ENCODE assay signal across 9 cellular contexts in genomic region chrX:24168807-24169206, GRCh38. TPM values are rescaled to one million over a fixed set of nuclear protein-coding genes. Genes with fewer than 3 reads are reported as not detected.
DNase-seq lines count a peak whose midpoint lies in the region; ATAC-seq and TF ChIP-seq lines count a peak whose summit lies in the region.
"Had no signal": no experiment of that assay in that cellular context is flagged by ENCODE, and none has a peak within 500 bp of the region (broad histone marks: within the 10 kb centered on the region; RNA-seq: fewer than 3 reads in every experiment).

No MANE protein-coding gene starts in this region.

- DNase-seq in dermis blood vessel endothelial cell (no peak), NCI-H187 (lab: John Stamatoyannopoulos, UW) (no peak), caudate nucleus (lab: John Stamatoyannopoulos, UW) (no peak)
- DNase-seq in stimulated activated naive CD4-positive, alpha-beta T cell treated with Interleukin-2 at 50 U/mL for 16 hours (lab: John Stamatoyannopoulos, UW), result no peak

- no peaks in the 10 kb centered on the region for H3K9me3 Mint-ChIP-seq in dendritic cell treated with granulocyte-macrophage colony-stimulating factor and Interleukin-4, amounts not matched to agents 40 ng/mL and 50 ng/mL, for 4 days

- TF ChIP-seq POLR2A in GM18505 (IDR thresholded peaks at IDR 0.05; ENCODE audit: borderline replicate concordance, extremely low read depth, insufficient read depth, insufficient read length), result no peak

- peaks cover 43% of the 10 kb centered on the region for H3K36me3 Mint-ChIP-seq in dendritic cell treated with granulocyte-macrophage colony-stimulating factor and Interleukin-4, amounts not matched to agents 40 ng/mL and 50 ng/mL, for 4 days (ENCODE audit: low read depth)

- no peak overlapping the region for H3K27ac ChIP-seq in caudate nucleus (ENCODE audit: low read depth, low read length)
- H3K27ac ChIP-seq: skin epidermis had no signal

- intact Hi-C loops in dendritic cell treated with granulocyte-macrophage colony-stimulating factor and Interleukin-4, amounts not matched to agents 40 ng/mL and 50 ng/mL, for 4 days (cut with micrococcal nuclease), result loop anchor here (10.0 kb wide), 1 partner anchor 84 kb away; no protein-coding TSS in a partner anchor

- no peaks in the 10 kb centered on the region for H3K27me3 Mint-ChIP-seq in dendritic cell treated with granulocyte-macrophage colony-stimulating factor and Interleukin-4, amounts not matched to agents 40 ng/mL and 50 ng/mL, for 4 days

- peaks cover 38% of the 10 kb centered on the region for H3K4me1 Mint-ChIP-seq in dendritic cell treated with granulocyte-macrophage colony-stimulating factor and Interleukin-4, amounts not matched to agents 40 ng/mL and 50 ng/mL, for 4 days (ENCODE audit: low read depth)

- H3K27ac Mint-ChIP-seq in dendritic cell treated with granulocyte-macrophage colony-stimulating factor and Interleukin-4, amounts not matched to agents 40 ng/mL and 50 ng/mL, for 4 days, result peak overlapping the region; percentile 57

- ATAC-seq in GM18505 (IDR thresholded peaks at IDR 0.05; ENCODE audit: unreplicated experiment) (peak; percentile 73), GM21447 (IDR thresholded peaks at IDR 0.05; ENCODE audit: unreplicated experiment) (peak; percentile 63), HG03280 (IDR thresholded peaks at IDR 0.05; ENCODE audit: unreplicated experiment) (peak; percentile 56)

- no peak overlapping the region for H3K4me3 Mint-ChIP-seq in dendritic cell treated with granulocyte-macrophage colony-stimulating factor and Interleukin-4, amounts not matched to agents 40 ng/mL and 50 ng/mL, for 4 days

RNA-seq across cellular contexts. Expression of gene ZFX, which starts 19.3 kb away (rescaled TPM):
- total RNA-seq in dermis blood vessel endothelial cell, result 56.0 and 91.2 TPM in 2 replicates
